11 cellular contexts compared by ENCODE assay signal in genomic region chr15:54226455-54226854, GRCh38.
"Had no signal": no experiment of that assay in that cellular context is flagged by ENCODE, and none has a peak within 500 bp of the region (broad histone marks: within the 10 kb centered on the region; RNA-seq: fewer than 3 reads in every experiment).

No MANE protein-coding gene starts in this region.

- H2AFZ ChIP-seq: GM23248, GM23338 had no signal

- H3K9me3 ChIP-seq: HAP-1 had no signal

- H3K4me1 ChIP-seq: HAP-1 had no signal

- H3K9ac ChIP-seq: GM23248 had no signal

- FAIRE-seq: H1, H54 had no signal

- DNase-seq: GM23248, GOT3, H7, H9, HCEC 1CT, HFFc6 had no signal

- H3K4me3 ChIP-seq: GM23248, GM23338, HAP-1 had no signal

- H3K4me2 ChIP-seq: GM23338 had no signal

- H3K36me3 ChIP-seq: HAP-1 had no signal

- ATAC-seq: GM23338, HCT116 had no signal

- H3K27ac ChIP-seq: GM23248 had no signal
